Comparison of ENCODE assay signal across 19 cellular contexts in genomic region chr6:139381216-139381615, GRCh38.
"Had no signal": no experiment of that assay in that cellular context is flagged by ENCODE, and none has a peak within 500 bp of the region (broad histone marks: within the 10 kb centered on the region; RNA-seq: fewer than 3 reads in every experiment).

No MANE protein-coding gene starts in this region.

- H3K36me3 Mint-ChIP-seq: naive thymus-derived CD8-positive, alpha-beta T cell had no signal

- H3K9me3 ChIP-seq: adrenal gland, gastroesophageal sphincter had no signal

- H3K9me3 Mint-ChIP-seq: activated CD8-positive, alpha-beta T cell treated with anti-CD3 and anti-CD28 coated beads for 36 hours; activated naive CD4-positive, alpha-beta T cell treated with anti-CD3 and anti-CD28 coated beads, Interleukin-2, amount 50 U/mL, for 24 hours; naive thymus-derived CD8-positive, alpha-beta T cell; T-helper 1 cell treated with Interleukin-12 subunit alpha and Interleukin-12 subunit beta and Interleukin-4 antibody, amounts not matched to agents 30 μg/mL and 1 μg/mL, for 36 hours had no signal

- ATAC-seq: activated CD8-positive, alpha-beta T cell treated with anti-CD3 and anti-CD28 coated beads for 36 hours; esophagus mucosa; gastroesophageal sphincter; naive thymus-derived CD8-positive, alpha-beta T cell had no signal

- H3K27ac ChIP-seq: adrenal gland, gastroesophageal sphincter had no signal

- H3K4me3 ChIP-seq: adrenal gland, gastroesophageal sphincter, right atrium auricular region had no signal

- H3K27ac Mint-ChIP-seq: activated CD8-positive, alpha-beta T cell treated with anti-CD3 and anti-CD28 coated beads for 36 hours; activated naive CD4-positive, alpha-beta T cell treated with anti-CD3 and anti-CD28 coated beads, Interleukin-2, amount 50 U/mL, for 24 hours; naive thymus-derived CD8-positive, alpha-beta T cell; progenitor cell of endocrine pancreas; T-helper 1 cell treated with Interleukin-12 subunit alpha and Interleukin-12 subunit beta and Interleukin-4 antibody, amounts not matched to agents 30 μg/mL and 1 μg/mL, for 36 hours had no signal

- H3K36me3 ChIP-seq: adrenal gland, gastroesophageal sphincter, right atrium auricular region had no signal

- H3K27me3 Mint-ChIP-seq: activated CD8-positive, alpha-beta T cell treated with anti-CD3 and anti-CD28 coated beads for 36 hours; progenitor cell of endocrine pancreas had no signal

- H3K4me3 Mint-ChIP-seq: activated CD8-positive, alpha-beta T cell treated with anti-CD3 and anti-CD28 coated beads for 36 hours; activated naive CD4-positive, alpha-beta T cell treated with anti-CD3 and anti-CD28 coated beads, Interleukin-2, amount 50 U/mL, for 24 hours; naive thymus-derived CD8-positive, alpha-beta T cell; T-helper 1 cell treated with Interleukin-12 subunit alpha and Interleukin-12 subunit beta and Interleukin-4 antibody, amounts not matched to agents 30 μg/mL and 1 μg/mL, for 36 hours had no signal

- DNase-seq: activated CD4-positive, alpha-beta T cell treated with anti-CD3 and anti-CD28 coated beads for 4 hours; activated CD8-positive, alpha-beta T cell treated with anti-CD3 and anti-CD28 coated beads for 36 hours; activated effector memory CD4-positive, alpha-beta T cell treated with anti-CD3 and anti-CD28 coated beads, Interleukin-2, amount 50 U/mL, for 16 hours; activated T-cell treated with anti-CD3 and anti-CD28 coated beads, Interleukin-2, amount 50 U/mL, for 48 hours; adrenal gland; islet precursor cell; naive thymus-derived CD8-positive, alpha-beta T cell; nucleus accumbens; small intestine; stimulated activated CD4-positive, alpha-beta T cell treated with anti-CD3 and anti-CD28 coated beads, Interleukin-4, amount 100 ng/mL, for 4 hours; stimulated activated CD8-positive, alpha-beta memory T cell treated with anti-CD3 and anti-CD28 coated beads, Interleukin-4, amount 100 ng/mL, for 48 hours; stimulated activated naive CD4-positive, alpha-beta T cell treated with Interleukin-2 at 50 U/mL for 16 hours; substantia nigra had no signal

- H3K27me3 ChIP-seq: adrenal gland, gastroesophageal sphincter, right atrium auricular region had no signal
